ENCODE assay signal across 9 cellular contexts in genomic region chr1:37994886-37995566, GRCh38. TPM values are rescaled to one million over a fixed set of nuclear protein-coding genes. Genes with fewer than 3 reads are reported as not detected.
DNase-seq lines count a peak whose midpoint lies in the region; ATAC-seq and TF ChIP-seq lines count a peak whose summit lies in the region.
"Had no signal": no experiment of that assay in that cellular context is flagged by ENCODE, and none has a peak within 500 bp of the region (broad histone marks: within the 10 kb centered on the region; RNA-seq: fewer than 3 reads in every experiment).

No MANE protein-coding gene starts in this region.

- DNase-seq in AG04450 (ENCODE audit: low read depth, low spot score) (no peak), IMR-90 (no peak), mammary epithelial cell (no peak), NCI-H2171 treated with DMSO at 0.1 percent for 48 hours (lab: John Stamatoyannopoulos, UW) (no peak), GM13976 (ENCODE audit: low spot score) (no peak)

- in situ Hi-C loops in IMR-90 (cut with MboI; ENCODE audit: low sequenced_read_pairs) = no loop called here
- in situ Hi-C loops in mammary epithelial cell (cut with MboI; ENCODE audit: low sequenced_read_pairs in 2 of 2) = no loop called here
- in situ Hi-C loops in GM13976 (cut with MboI; ENCODE audit: low sequenced_read_pairs, unreplicated experiment) = no loop called here

- POLR2A ChIA-PET in AG04450 (lab: Yijun Ruan, JAX) (interaction anchor here (1.5 kb wide), 1 partner anchor 18 kb away, joined by 9 read pairs; the partner anchor contains the start of gene UTP11), IMR-90 (lab: Charles Lee; ENCODE audit: unreplicated experiment) (no interaction called here)

- CTCF ChIA-PET in AG04450 (lab: Charles Lee) (interaction anchor here (7.0 kb wide), 1 partner anchor 21 kb away, joined by 179 read pairs; the partner anchor contains the start of gene UTP11), IMR-90 (lab: Yijun Ruan, JAX) (no interaction called here), mammary epithelial cell (lab: Charles Lee; ENCODE audit: low non-redundant PET) (no interaction called here)

- H3K18ac ChIP-seq in IMR-90 (ENCODE audit: low read depth, low read length) = no peak overlapping the region; the same call in 1 of the 2 replicates

- H3K4me1 ChIP-seq in IMR-90 (ENCODE audit: control insufficient read depth, insufficient read depth, low read length) (peaks cover 22% of the 10 kb centered on the region), mammary epithelial cell (ENCODE audit: insufficient read depth, low read length) (peaks cover 37% of the 10 kb centered on the region), muscle layer of duodenum (ENCODE audit: control insufficient read depth in 1 of 2, insufficient read depth in 2 of 2, low read length in 2 of 2) (peaks cover 18 to 43% of the 10 kb centered on the region in 2 donors)
- H3K4me1 ChIP-seq: parathyroid adenoma had no signal

- TF ChIP-seq POLR2A in IMR-90 (IDR thresholded peaks at IDR 0.05; ENCODE audit: low read depth, low read length) = no peak

- no peak for ATAC-seq in IMR-90 (ENCODE audit: low read depth)
- no peak for ATAC-seq in HG02885 (IDR thresholded peaks at IDR 0.05; ENCODE audit: poor library complexity, unreplicated experiment)
- no peak for ATAC-seq in HG02852 (IDR thresholded peaks at IDR 0.05; ENCODE audit: unreplicated experiment)

- H3K36me3 ChIP-seq in IMR-90 (ENCODE audit: control insufficient read depth, insufficient read depth, low read length) = peaks cover 31% of the 10 kb centered on the region
- H3K36me3 ChIP-seq in mammary epithelial cell (ENCODE audit: insufficient read depth, low read length) = peaks cover 13% of the 10 kb centered on the region
- H3K36me3 ChIP-seq in muscle layer of duodenum (ENCODE audit: control insufficient read depth in 1 of 2, insufficient read depth in 2 of 2, low read length in 2 of 2) = peaks cover 16 to 21% of the 10 kb centered on the region in 2 donors

- no peaks in the 10 kb centered on the region; the same call in 1 of the 2 replicates for H3K9me3 ChIP-seq in AG04450 (ENCODE audit: control insufficient read depth, insufficient read depth, low read length)
- no peaks in the 10 kb centered on the region for H3K9me3 ChIP-seq in IMR-90 (ENCODE audit: control insufficient read depth, insufficient read depth, low read length)
- H3K9me3 ChIP-seq in mammary epithelial cell (replicated peaks; ENCODE audit: insufficient read depth, low read length) = no peaks in the 10 kb centered on the region
- H3K9me3 ChIP-seq in muscle layer of duodenum (ENCODE audit: control insufficient read depth in 1 of 2, low read length in 2 of 2) = no peaks in the 10 kb centered on the region

- H2BK5ac ChIP-seq in IMR-90 (ENCODE audit: low read depth, low read length, poor library complexity, severe bottlenecking) = no peak overlapping the region

- H3K4me3 ChIP-seq in AG04450 (ENCODE audit: low read depth, low read length) = peak overlapping the region; percentile 56
- no peak overlapping the region for H3K4me3 ChIP-seq in IMR-90 (ENCODE audit: insufficient read depth, low read depth, low read length)
- H3K4me3 ChIP-seq in mammary epithelial cell (replicated peaks in 1 of 3; ENCODE audit: insufficient read depth in 1 of 3, low read depth in 2 of 3, low read length in 3 of 3) = peak overlapping the region; percentile 36 to 55 (median 51)
- peak overlapping the region in 1 of 2 donors; percentile 38 for H3K4me3 ChIP-seq in muscle layer of duodenum (ENCODE audit: low read depth in 1 of 2, low read length in 2 of 2)

- H4K20me1 ChIP-seq in IMR-90 (ENCODE audit: insufficient read depth, low read length) (no peaks in the 10 kb centered on the region), mammary epithelial cell (ENCODE audit: insufficient read depth, low read length) (no peaks in the 10 kb centered on the region)

- H3K9me1 ChIP-seq in IMR-90 (ENCODE audit: insufficient read depth, low read length) = peaks cover 18% of the 10 kb centered on the region

- H2BK20ac ChIP-seq in IMR-90 (ENCODE audit: low read depth, low read length) = peak overlapping the region; percentile 21

- H2BK15ac ChIP-seq in IMR-90 (ENCODE audit: low read depth, low read length) = peak overlapping the region; percentile 70; the same call in 1 of the 3 replicates

- BruUV-seq in IMR-90 (replicated peaks; lab: Mats Ljungman, UMichigan) (no TSS peak), mammary epithelial cell (replicated peaks; lab: Mats Ljungman, UMichigan) (no TSS peak)

- peak overlapping the region; percentile 22 for H2AK9ac ChIP-seq in IMR-90 (replicated peaks; ENCODE audit: low read depth, low read length, poor library complexity)

- H2BK120ac ChIP-seq in IMR-90 (ENCODE audit: low read depth, low read length) = peak overlapping the region; percentile 55

- H3K27ac ChIP-seq in AG04450 (ENCODE audit: low read depth, low read length) (peak overlapping the region; percentile 4), IMR-90 (ENCODE audit: insufficient read depth, low read length) (peak overlapping the region; percentile 93), mammary epithelial cell (ENCODE audit: insufficient read depth, low read depth, low read length) (peak overlapping the region; percentile 54), muscle layer of duodenum (ENCODE audit: low read length) (peak overlapping the region; percentile 83)
- H3K27ac ChIP-seq: parathyroid adenoma had no signal

- no peak for TF ChIP-seq RAD21 in IMR-90 (IDR thresholded peaks at IDR 0.05; ENCODE audit: low read length)

- peak overlapping the region; percentile 54 for H3K9ac ChIP-seq in IMR-90 (ENCODE audit: low read depth, low read length)
- H3K9ac ChIP-seq in mammary epithelial cell (ENCODE audit: insufficient read depth, low read length) = no peak overlapping the region
- H3K9ac ChIP-seq: parathyroid adenoma had no signal

- H4K8ac ChIP-seq in IMR-90 (ENCODE audit: low read depth in 2 of 2, low read length in 2 of 2) = peak overlapping the region; percentile 91 to 94

- no peaks in the 10 kb centered on the region for H3K27me3 ChIP-seq in AG04450 (ENCODE audit: control insufficient read depth, insufficient read depth, low read length)
- no peaks in the 10 kb centered on the region for H3K27me3 ChIP-seq in IMR-90 (ENCODE audit: control insufficient read depth, insufficient read depth, low read length)
- no peaks in the 10 kb centered on the region for H3K27me3 ChIP-seq in mammary epithelial cell (ENCODE audit: insufficient read depth, low read length)
- H3K27me3 ChIP-seq in muscle layer of duodenum (ENCODE audit: low read depth, low read length) = no peaks in the 10 kb centered on the region

- H4K91ac ChIP-seq in IMR-90 (ENCODE audit: insufficient read depth, low read depth, low read length) = peak overlapping the region; percentile 97; the same call in 1 of the 2 replicates

- H3K23ac ChIP-seq in IMR-90 (ENCODE audit: low read depth, low read length) = peak overlapping the region; percentile 53

- 66% methylated on average over 6 of the region's 11 CpGs; no CpG with 5 or more reads in 1 of the 2 experiments for WGBS in IMR-90 (ENCODE audit: extremely low coverage in 2 of 2, insufficient read length in 1 of 2), 2 experiments
- 61% methylated on average over 11 of the region's 11 CpGs for WGBS in mammary epithelial cell (ENCODE audit: low coverage, missing lambda C conversion rate)

- peak overlapping the region; percentile 19 for H2AFZ ChIP-seq in IMR-90 (replicated peaks; ENCODE audit: low read length, poor library complexity)
- peak overlapping the region; percentile 35 for H2AFZ ChIP-seq in mammary epithelial cell (ENCODE audit: low read depth, low read length)
- H2AFZ ChIP-seq: parathyroid adenoma had no signal

- peak overlapping the region; percentile 95 for H2AK5ac ChIP-seq in IMR-90 (ENCODE audit: low read depth, low read length)

- peak overlapping the region; percentile 72 for H3K14ac ChIP-seq in IMR-90 (replicated peaks; ENCODE audit: low read depth, low read length)

- no peak for TF ChIP-seq CTCF in AG04450 (IDR thresholded peaks at IDR 0.05; ENCODE audit: low read depth, low read length)
- TF ChIP-seq CTCF in IMR-90 (conservative IDR thresholded peaks at IDR 0.05; ENCODE audit: low read depth, low read length) = no peak
- TF ChIP-seq CTCF in mammary epithelial cell (conservative IDR thresholded peaks at IDR 0.05 in 1 of 2, IDR thresholded peaks at IDR 0.05 in 1 of 2; ENCODE audit: extremely low read depth in 1 of 2, insufficient read depth in 1 of 2, low read depth in 1 of 2, low read length in 2 of 2) = no peak
- no peak for TF ChIP-seq CTCF in GM13976 (IDR thresholded peaks at IDR 0.05; ENCODE audit: borderline replicate concordance, control extremely low read depth, extremely low read depth, insufficient read depth, missing control alignments)

- H3K56ac ChIP-seq in IMR-90 (ENCODE audit: extremely low read depth, insufficient read depth, low read length) = peak overlapping the region; percentile 73

- intact Hi-C loops in IMR-90 (cut with micrococcal nuclease) (no loop called here), mammary epithelial cell (cut with micrococcal nuclease) (loop anchor here (10.0 kb wide), 1 partner anchor 190 kb away; the partner anchor contains the start of genes C1orf122 and YRDC)

- H3K79me2 ChIP-seq in mammary epithelial cell (ENCODE audit: insufficient read depth, low read length) = peaks cover 17% of the 10 kb centered on the region
- H3K79me2 ChIP-seq: parathyroid adenoma had no signal

- H3K4me2 ChIP-seq in IMR-90 (ENCODE audit: low read depth, low read length) (no peak overlapping the region; the same call in 1 of the 2 replicates), mammary epithelial cell (ENCODE audit: insufficient read depth, low read depth, low read length) (peak overlapping the region; percentile 90)

- peaks cover 22 to 46% of the 10 kb centered on the region in 2 experiments; a peak in 3 of 4 replicates for H3K79me1 ChIP-seq in IMR-90 (ENCODE audit: low read depth in 1 of 2, low read length in 2 of 2)

- H4K5ac ChIP-seq in IMR-90 (ENCODE audit: low read depth, low read length) = peak overlapping the region; percentile 17; the same call in 1 of the 2 replicates

- H3K4ac ChIP-seq in IMR-90 (ENCODE audit: low read depth, low read length) = peak overlapping the region; percentile 89

- dilution Hi-C loops in IMR-90 (cut with HindIII; ENCODE audit: low sequenced_read_pairs, unreplicated experiment) = no loop called here
- dilution Hi-C loops in mammary epithelial cell (cut with HindIII; ENCODE audit: low sequenced_read_pairs) = no loop called here

RNA-seq across cellular contexts. Expression of gene SF3A3, which starts 5.2 kb away (rescaled TPM):
- polyA plus RNA-seq in AG04450 (2011; rRNA removed) = 60.0 and 76.1 TPM in 2 replicates
- 45.1 and 58.7 TPM in 2 replicates for polyA minus RNA-seq in AG04450 (2011; rRNA and poly(A)+ RNA removed)
- 90.0 and 109 TPM in 2 replicates for total RNA-seq in IMR-90 (2012; rRNA removed)
- polyA plus RNA-seq in IMR-90 (2012; rRNA removed) = 35.7 and 39.9 TPM in 2 replicates
- polyA plus RNA-seq in IMR-90 (2012; cell fraction: cytosol; rRNA removed) = 7.2 and 42.6 TPM in 2 replicates
- 10.4 and 48.2 TPM in 2 replicates for polyA plus RNA-seq in IMR-90 (2012; cell fraction: nucleus; rRNA removed; ENCODE audit: low replicate concordance)
- 10 to 100 TPM; 55.7 to 73.8 TPM for total RNA-seq in mammary epithelial cell
- 45.0 TPM for polyA plus RNA-seq in mammary epithelial cell
- polyA minus RNA-seq in mammary epithelial cell = 304 TPM

RNA-seq across cellular contexts. Expression of gene FHL3, which starts 10.3 kb away (rescaled TPM):
- 10.0 and 13.5 TPM in 2 replicates for polyA plus RNA-seq in AG04450 (2011; rRNA removed)
- 37.2 and 41.7 TPM in 2 replicates for polyA minus RNA-seq in AG04450 (2011; rRNA and poly(A)+ RNA removed)
- total RNA-seq in IMR-90 (2012; rRNA removed) = 7.2 and 11.5 TPM in 2 replicates
- polyA plus RNA-seq in IMR-90 (2012; rRNA removed) = 26.0 and 27.1 TPM in 2 replicates
- 25.2 and 47.0 TPM in 2 replicates for polyA plus RNA-seq in IMR-90 (2012; cell fraction: cytosol; rRNA removed)
- polyA plus RNA-seq in IMR-90 (2012; cell fraction: nucleus; rRNA removed; ENCODE audit: low replicate concordance) = 24.2 and 52.9 TPM in 2 replicates
- total RNA-seq in mammary epithelial cell = 10 to 100 TPM; 21.5 to 29.0 TPM
- polyA plus RNA-seq in mammary epithelial cell = 15.6 TPM
- polyA minus RNA-seq in mammary epithelial cell = 77.3 TPM

RNA-seq across cellular contexts. Expression of gene UTP11, which starts 17.5 kb away (rescaled TPM):
- polyA plus RNA-seq in AG04450 (2011; rRNA removed) (32.9 and 43.8 TPM in 2 replicates), IMR-90 (2012; rRNA removed) (19.3 and 22.0 TPM in 2 replicates), mammary epithelial cell (27.0 TPM)
- 14.8 and 18.5 TPM in 2 replicates for polyA minus RNA-seq in AG04450 (2011; rRNA and poly(A)+ RNA removed)
- total RNA-seq in IMR-90 (2012; rRNA removed) (27.8 and 58.3 TPM in 2 replicates), mammary epithelial cell (10 to 100 TPM; 34.0 to 42.1 TPM)
- 7.2 and 12.9 TPM in 2 replicates for polyA plus RNA-seq in IMR-90 (2012; cell fraction: cytosol; rRNA removed)
- 2.1 and 14.6 TPM in 2 replicates for polyA plus RNA-seq in IMR-90 (2012; cell fraction: nucleus; rRNA removed; ENCODE audit: low replicate concordance)
- polyA minus RNA-seq in mammary epithelial cell = 11.9 TPM

RNA-seq across cellular contexts. Expression of gene INPP5B, which starts 48.2 kb away (rescaled TPM):
- polyA plus RNA-seq in AG04450 (2011; rRNA removed) (20.1 and 21.9 TPM in 2 replicates), IMR-90 (2012; rRNA removed) (8.0 and 9.4 TPM in 2 replicates), mammary epithelial cell (4.5 TPM)
- 26.8 and 28.5 TPM in 2 replicates for polyA minus RNA-seq in AG04450 (2011; rRNA and poly(A)+ RNA removed)
- total RNA-seq in IMR-90 (2012; rRNA removed) (17.2 and 20.4 TPM in 2 replicates), mammary epithelial cell (10 to 100 TPM; 11.2 to 17.5 TPM)
- polyA plus RNA-seq in IMR-90 (2012; cell fraction: cytosol; rRNA removed) = 4.2 and 4.5 TPM in 2 replicates
- 11.0 and 21.5 TPM in 2 replicates for polyA plus RNA-seq in IMR-90 (2012; cell fraction: nucleus; rRNA removed; ENCODE audit: low replicate concordance)
- polyA minus RNA-seq in mammary epithelial cell = 10.5 TPM

RNA-seq across cellular contexts. Expression of gene POU3F1, which starts 51.6 kb away (rescaled TPM):
- polyA plus RNA-seq in AG04450 (2011; rRNA removed) (not detected in 2 replicates), IMR-90 (2012; rRNA removed) (not detected in 2 replicates), mammary epithelial cell (0.05 TPM)
- not detected in 2 replicates for polyA minus RNA-seq in AG04450 (2011; rRNA and poly(A)+ RNA removed)
- total RNA-seq in IMR-90 (2012; rRNA removed) (not detected in 2 replicates), mammary epithelial cell (under 1 TPM; 0.17 to 0.59 TPM)
- 0.03 TPM in 1 of 2 replicates, not detected in the other for polyA plus RNA-seq in IMR-90 (2012; cell fraction: cytosol; rRNA removed)
- polyA plus RNA-seq in IMR-90 (2012; cell fraction: nucleus; rRNA removed; ENCODE audit: low replicate concordance) = 0.03 TPM in 1 of 2 replicates, not detected in the other
- polyA minus RNA-seq in mammary epithelial cell = not detected

Comparison
In these comparisons a context has a peak if more than half of its experiments do, and no peak if none do; other contexts are left out.
1. H3K27ac ChIP-seq: peak in every context shown above with its lines; median percentile 93 in IMR-90; 83 in muscle layer of duodenum; 54 in mammary epithelial cell; 4 in AG04450.